In genomic region chr5:4661851-4662250, GRCh38 we compare ENCODE assay signal across 17 cellular contexts.
"Had no signal": no experiment of that assay in that cellular context is flagged by ENCODE, and none has a peak within 500 bp of the region (broad histone marks: within the 10 kb centered on the region; RNA-seq: fewer than 3 reads in every experiment).

No MANE protein-coding gene starts in this region.

- H3K27ac ChIP-seq: adrenal gland, coronary artery, left ventricle myocardium inferior, prostate gland, spleen, upper lobe of right lung had no signal

- H3K4me1 ChIP-seq: adrenal gland, left ventricle myocardium inferior, prostate gland, spleen, upper lobe of right lung had no signal

- ATAC-seq: naive thymus-derived CD4-positive, alpha-beta T cell; upper lobe of right lung had no signal

- H3K36me3 ChIP-seq: adrenal gland, left ventricle myocardium inferior, prostate gland, spleen, upper lobe of right lung had no signal

- H3K9me3 ChIP-seq: adrenal gland, left ventricle myocardium inferior, prostate gland, upper lobe of right lung had no signal

- H3K27me3 ChIP-seq: adrenal gland, spleen, upper lobe of right lung had no signal

- DNase-seq: activated CD4-positive, alpha-beta T cell treated with anti-CD3 and anti-CD28 coated beads for 1 hour; activated CD4-positive, alpha-beta T cell treated with anti-CD3 and anti-CD28 coated beads, Interleukin-2, amount 50 U/mL, for 1 hour; activated naive CD4-positive, alpha-beta T cell; activated T-cell treated with anti-CD3 and anti-CD28 coated beads, Interleukin-2, amount 50 U/mL, for 1 hour; adrenal gland; cerebellar nuclear complex; foreskin fibroblast; immature natural killer cell; left ventricle myocardium inferior; naive thymus-derived CD4-positive, alpha-beta T cell; spleen; stimulated activated CD4-positive, alpha-beta T cell treated with anti-CD3 and anti-CD28 coated beads, Interleukin-4, amount 100 ng/mL, for 1 hour; stimulated activated naive CD4-positive, alpha-beta T cell treated with Interleukin-2 at 50 U/mL for 16 hours; T-helper 9 cell; upper lobe of right lung had no signal

- H3K4me3 ChIP-seq: adrenal gland, coronary artery, left ventricle myocardium inferior, prostate gland, spleen, upper lobe of right lung had no signal
